9 cellular contexts compared by ENCODE assay signal in the genomic region with DNA sequence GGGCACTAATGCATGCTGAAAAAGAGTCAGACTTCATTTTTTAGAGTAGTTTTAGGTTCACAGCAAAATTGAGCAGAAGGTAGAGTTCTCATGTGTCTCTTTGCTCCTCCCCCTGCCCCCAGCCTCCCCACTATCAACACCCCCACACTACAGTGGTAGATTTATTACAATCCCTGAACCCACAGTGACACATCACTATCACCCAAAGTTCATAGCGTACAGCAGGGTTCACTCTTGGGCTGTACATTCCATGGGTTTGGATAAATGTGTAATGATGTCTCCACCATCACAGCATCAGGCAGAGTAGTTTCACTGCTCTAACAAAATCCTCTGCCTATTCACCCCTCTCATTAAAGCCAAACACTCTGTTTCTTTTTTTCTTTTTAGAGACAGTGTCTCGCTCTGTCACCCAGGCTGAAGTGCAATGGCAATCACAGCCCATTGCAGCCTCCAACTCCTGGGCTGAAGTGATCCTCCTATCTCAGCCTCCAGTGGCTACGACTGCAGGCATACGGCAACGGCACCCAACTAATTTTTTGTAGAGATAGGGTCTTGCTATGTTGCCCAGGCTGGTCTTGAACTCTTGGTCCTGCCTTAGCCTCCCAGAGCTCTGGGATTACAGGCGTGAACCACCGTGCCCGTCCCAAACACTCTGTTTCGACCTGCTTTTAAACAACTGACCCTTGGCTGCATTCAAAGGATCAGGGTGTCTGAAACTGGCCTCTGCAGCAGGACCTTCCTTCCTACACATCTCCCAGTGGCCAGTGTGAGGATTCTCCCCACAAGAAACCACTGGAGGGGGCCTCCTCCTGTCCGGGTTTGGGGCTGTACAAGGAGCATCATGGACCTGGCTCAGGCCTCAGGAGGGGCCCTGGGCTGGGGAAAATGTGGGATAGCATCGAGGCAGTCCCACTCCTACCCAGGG. TPM values are rescaled to one million over a fixed set of nuclear protein-coding genes. Genes with fewer than 3 reads are reported as not detected.
DNase-seq lines count a peak whose midpoint lies in the region; ATAC-seq and TF ChIP-seq lines count a peak whose summit lies in the region.
"Had no signal": no experiment of that assay in that cellular context is flagged by ENCODE, and none has a peak within 500 bp of the region (broad histone marks: within the 10 kb centered on the region; RNA-seq: fewer than 3 reads in every experiment).

No MANE protein-coding gene starts in this region.

- TF ChIP-seq CTCF in Caco-2 (IDR thresholded peaks at IDR 0.05; ENCODE audit: insufficient read depth in 1 of 2, low read depth in 1 of 2, low read length in 1 of 2, severe bottlenecking in 1 of 2, unreplicated experiment in 1 of 2): no peak
- no peak for TF ChIP-seq CTCF in RWPE1 (conservative IDR thresholded peaks at IDR 0.05; ENCODE audit: low read depth)
- peak; percentile 16 for TF ChIP-seq CTCF in foreskin keratinocyte (conservative IDR thresholded peaks at IDR 0.05)
- no peak for TF ChIP-seq CTCF in sigmoid colon (IDR thresholded peaks at IDR 0.05)

- peak overlapping the region; percentile 71 for H3K4me3 Mint-ChIP-seq in Caco-2 (ENCODE audit: unreplicated experiment)

- H3K27ac Mint-ChIP-seq in Caco-2 (ENCODE audit: unreplicated experiment): peak overlapping the region; percentile 66

- intact Hi-C loops in Caco-2 (cut with micrococcal nuclease; ENCODE audit: unreplicated experiment): loop anchor here (1.0 to 2.0 kb wide), 2 partner anchors 100 to 128 kb away; no protein-coding TSS in a partner anchor
- intact Hi-C loops in sigmoid colon (cut with DNase I): no loop called here

- H3K36me3 ChIP-seq in Caco-2 (ENCODE audit: control insufficient read depth, insufficient read depth, low read length): no peaks in the 10 kb centered on the region
- H3K36me3 ChIP-seq in sigmoid colon: peaks cover 0 to 4% (median 0%) of the 10 kb centered on the region in 4 donors

- TF ChIP-seq EP300 in sigmoid colon (IDR thresholded peaks at IDR 0.05): no peak

- WGBS in sigmoid colon, 2 donors: 83 to 86% methylated on average over 11 of the region's 11 CpGs

- no peaks in the 10 kb centered on the region for H3K4me1 Mint-ChIP-seq in Caco-2 (ENCODE audit: low read depth, unreplicated experiment)

- DNase-seq in Caco-2 (no peak), RWPE1 (ENCODE audit: low spot score) (no peak), foreskin keratinocyte (no peak), sigmoid colon (no peak), middle frontal gyrus (ENCODE audit: extremely low spot score, low spot score) (no peak), NCI-H226 (no peak)
- no peak for DNase-seq in stimulated activated naive CD4-positive, alpha-beta T cell (lab: John Stamatoyannopoulos, UW)
- DNase-seq: NK-92 treated with Interleukin-12 subunit alpha and Interleukin-12 subunit beta, amount 100 ng/mL, for 24 hours had no signal

- ATAC-seq in foreskin keratinocyte (no peak), GM21576 (IDR thresholded peaks at IDR 0.05; ENCODE audit: unreplicated experiment) (no peak)

- POLR2A ChIA-PET in Caco-2 (lab: Charles Lee) (interaction anchor here (0.7 to 1.9 kb wide), 3 partner anchors 14 to 162 kb away, joined by 4 to 21 read pairs (median 8); a partner anchor contains a TSS), RWPE1 (lab: Yijun Ruan, JAX; ENCODE audit: low non-redundant PET) (interaction anchor here (0.6 kb wide), 1 partner anchor 9 kb away, joined by 5 read pairs; no protein-coding TSS in a partner anchor)

- CTCF ChIA-PET in Caco-2 (lab: Charles Lee) (interaction anchor here (0.6 to 1.6 kb wide), 13 partner anchors 13 to 422 kb away, joined by 3 to 15 read pairs (median 6); a partner anchor contains a TSS), RWPE1 (lab: Yijun Ruan, JAX) (interaction anchor here (0.6 to 1.1 kb wide), 4 partner anchors 14 to 152 kb away, joined by 3 to 6 read pairs (median 4); no protein-coding TSS in a partner anchor)

- H3K4me1 ChIP-seq in Caco-2: peaks cover 16% of the 10 kb centered on the region
- no peaks in the 10 kb centered on the region for H3K4me1 ChIP-seq in foreskin keratinocyte
- H3K4me1 ChIP-seq in sigmoid colon: peaks cover 0 to 32% (median 27%) of the 10 kb centered on the region in 4 donors

- H3K9me3 ChIP-seq in Caco-2: no peaks in the 10 kb centered on the region
- H3K9me3 ChIP-seq in sigmoid colon: no peaks in the 10 kb centered on the region

- TF ChIP-seq POLR2A in sigmoid colon (IDR thresholded peaks at IDR 0.05): no peak

- H3K27me3 ChIP-seq in Caco-2 (replicated peaks; ENCODE audit: control insufficient read depth, insufficient read depth, low read length): no peaks in the 10 kb centered on the region
- peaks cover 4% of the 10 kb centered on the region for H3K27me3 ChIP-seq in foreskin keratinocyte
- peaks cover 0 to 4% (median 0%) of the 10 kb centered on the region in 3 donors for H3K27me3 ChIP-seq in sigmoid colon

- H3K27me3 Mint-ChIP-seq in Caco-2 (ENCODE audit: insufficient read depth, unreplicated experiment): no peaks in the 10 kb centered on the region

- H3K4me3 ChIP-seq in Caco-2 (ENCODE audit: low read depth, low read length) (peak overlapping the region; percentile 43), sigmoid colon (peak overlapping the region in 3 of 4 donors; percentile 36 to 53 (median 44))

- H3K36me3 Mint-ChIP-seq in Caco-2 (ENCODE audit: insufficient read depth, unreplicated experiment): peaks cover 22% of the 10 kb centered on the region

- H3K9me3 Mint-ChIP-seq in Caco-2 (ENCODE audit: unreplicated experiment): no peaks in the 10 kb centered on the region

- H3K27ac ChIP-seq in RWPE1 (peak overlapping the region; percentile 43), foreskin keratinocyte (no peak overlapping the region), sigmoid colon (peak overlapping the region; percentile 61 to 81 (median 72))

- BruUV-seq in Caco-2 (replicated peaks; lab: Mats Ljungman, UMichigan): no TSS peak

RNA-seq across cellular contexts. Expression of a gene that starts 4.2 kb away (rescaled TPM):
- total RNA-seq in Caco-2 (2022) (4.7 and 6.7 TPM in 2 replicates), foreskin keratinocyte (0.07 and 0.10 TPM in 2 replicates), sigmoid colon (1 to 10 TPM in 3 of 4 donors, under 1 TPM in 1; 0.83 to 5.3 (median 3.3) TPM)
- polyA plus RNA-seq in foreskin keratinocyte (0.25 TPM in 2 replicates), sigmoid colon (1 to 10 TPM; 3.2 to 9.6 (median 7.6) TPM)

RNA-seq across cellular contexts. Expression of a gene that starts 13.1 kb away (rescaled TPM):
- total RNA-seq in Caco-2 (2022): 1,282 and 1,565 TPM in 2 replicates
- 845 and 1,177 TPM in 2 replicates for total RNA-seq in foreskin keratinocyte
- polyA plus RNA-seq in foreskin keratinocyte: 2,804 and 3,960 TPM in 2 replicates
- total RNA-seq in sigmoid colon: 1,000 to 10,000 TPM; 1,709 to 2,375 (median 1,954) TPM
- polyA plus RNA-seq in sigmoid colon: over 10,000 TPM in 2 of 3 donors, 1,000 to 10,000 TPM in 1; 6,007 to 20,022 (median 13,142) TPM

RNA-seq across cellular contexts. Expression of a gene that starts 37.0 kb away (rescaled TPM):
- total RNA-seq in Caco-2 (2022) (8.3 and 10.6 TPM in 2 replicates), foreskin keratinocyte (0.31 and 0.35 TPM in 2 replicates), sigmoid colon (10 to 100 TPM; 12.1 to 23.7 (median 19.6) TPM)
- polyA plus RNA-seq in foreskin keratinocyte (0.52 and 0.55 TPM in 2 replicates), sigmoid colon (10 to 100 TPM in 1 of 3 donors, 1 to 10 TPM in 2; 5.1 to 21.6 (median 7.0) TPM)
